In genomic region chr15:55513125-55513524, GRCh38 we compare ENCODE assay signal across 20 cellular contexts. TPM values are rescaled to one million over a fixed set of nuclear protein-coding genes. Genes with fewer than 3 reads are reported as not detected.
DNase-seq lines count a peak whose midpoint lies in the region; ATAC-seq, FAIRE-seq and TF ChIP-seq lines count a peak whose summit lies in the region.
"Had no signal": no experiment of that assay in that cellular context is flagged by ENCODE, and none has a peak within 500 bp of the region (broad histone marks: within the 10 kb centered on the region; RNA-seq: fewer than 3 reads in every experiment).

No MANE protein-coding gene starts in this region.

- no peak for TF ChIP-seq POLR2A in upper lobe of left lung (IDR thresholded peaks at IDR 0.05)

- ATAC-seq in upper lobe of left lung (ENCODE audit: low FRiP score in 2 of 2) (no peak), GM21786 (IDR thresholded peaks at IDR 0.05; ENCODE audit: unreplicated experiment) (no peak)
- ATAC-seq: GM12878 had no signal

- H3K9me3 Mint-ChIP-seq in nephron progenitor cell, result no peaks in the 10 kb centered on the region
- H3K9me3 Mint-ChIP-seq: CD4-positive, alpha-beta T cell had no signal

- H3K4me3 ChIP-seq in bronchial epithelial cell (ENCODE audit: low read depth, low read length) (peak overlapping the region; percentile 10), upper lobe of left lung (peak overlapping the region in 3 of 4 donors; percentile 23 to 33 (median 32))
- H3K4me3 ChIP-seq: BLaER1 treated with 17β-estradiol and CSF1 and Interleukin-3, amounts not matched to agents 10 nM and 100 nM; GM12878 had no signal

- H3K36me3 ChIP-seq in bronchial epithelial cell (ENCODE audit: control insufficient read depth, insufficient read depth, low read length) (no peaks in the 10 kb centered on the region), upper lobe of left lung (no peaks in the 10 kb centered on the region)
- H3K36me3 ChIP-seq: BLaER1 treated with 17β-estradiol and CSF1 and Interleukin-3, amounts not matched to agents 10 nM and 100 nM had no signal

- DNase-seq in NCI-H82 (lab: John Stamatoyannopoulos, UW) (peak; percentile 17), NCI-H82 treated with DMSO at 0.1 percent for 48 hours (lab: John Stamatoyannopoulos, UW; ENCODE audit: unreplicated experiment) (no peak), bronchial epithelial cell (ENCODE audit: low read depth) (no peak), nephron progenitor cell (no peak), upper lobe of left lung (no peak), AG08395 (ENCODE audit: low spot score) (no peak), SKM-1 treated with dmso at 0.1 percent for 144 hours (lab: John Stamatoyannopoulos, UW; ENCODE audit: unreplicated experiment) (no peak)
- DNase-seq: AML-193; CD4-positive, alpha-beta T cell; NCI-H1092 treated with DMSO at 0.1 percent for 48 hours; NCI-H1436 treated with DMSO at 0.1 percent for 48 hours; NCI-H187 treated with DMSO at 0.1 percent for 48 hours; SK-N-SH had no signal

- TF ChIP-seq EP300 in upper lobe of left lung (IDR thresholded peaks at IDR 0.05), result no peak

- H3K27ac Mint-ChIP-seq in nephron progenitor cell, result peak overlapping the region; percentile 77
- H3K27ac Mint-ChIP-seq: CD4-positive, alpha-beta T cell; IgD-negative memory B cell had no signal

- H3K27ac ChIP-seq in upper lobe of left lung, result peak overlapping the region; percentile 48 to 81 (median 76)
- H3K27ac ChIP-seq: BLaER1 treated with 17β-estradiol and CSF1 and Interleukin-3, amounts not matched to agents 10 nM and 100 nM; HL-60 had no signal

- TF ChIP-seq CTCF in bronchial epithelial cell (IDR thresholded peaks at IDR 0.05; ENCODE audit: insufficient read depth, low read length, severe bottlenecking), result no peak
- no peak for TF ChIP-seq CTCF in nephron progenitor cell (IDR thresholded peaks at IDR 0.05)
- no peak for TF ChIP-seq CTCF in upper lobe of left lung (IDR thresholded peaks at IDR 0.05)

- 47 to 59% methylated on average over 11 of the region's 11 CpGs for WGBS in upper lobe of left lung, 2 donors

- H3K27me3 ChIP-seq in bronchial epithelial cell (ENCODE audit: control insufficient read depth, insufficient read depth, low read length) (no peaks in the 10 kb centered on the region), upper lobe of left lung (no peaks in the 10 kb centered on the region)
- H3K27me3 ChIP-seq: BLaER1 treated with 17β-estradiol and CSF1 and Interleukin-3, amounts not matched to agents 10 nM and 100 nM had no signal

- peaks cover 7% of the 10 kb centered on the region for H3K27me3 Mint-ChIP-seq in nephron progenitor cell (ENCODE audit: low read depth, poor library complexity)

- no peaks in the 10 kb centered on the region for H3K4me1 ChIP-seq in upper lobe of left lung
- H3K4me1 ChIP-seq: BLaER1 treated with 17β-estradiol and CSF1 and Interleukin-3, amounts not matched to agents 10 nM and 100 nM had no signal

- no peaks in the 10 kb centered on the region for H3K36me3 Mint-ChIP-seq in nephron progenitor cell (ENCODE audit: low read depth)

- FAIRE-seq in bronchial epithelial cell (lab: Jason Lieb, UNC), result no peak
- FAIRE-seq: D721Med, G401.6, GM12878 had no signal

- H3K4me3 Mint-ChIP-seq in nephron progenitor cell, result peak overlapping the region; percentile 13
- H3K4me3 Mint-ChIP-seq: CD4-positive, alpha-beta T cell; IgD-negative memory B cell had no signal

- H3K4me1 Mint-ChIP-seq in nephron progenitor cell, result peaks cover 29% of the 10 kb centered on the region
- H3K4me1 Mint-ChIP-seq: IgD-negative memory B cell had no signal

- no peaks in the 10 kb centered on the region for H3K9me3 ChIP-seq in upper lobe of left lung
- H3K9me3 ChIP-seq: BLaER1 treated with 17β-estradiol and CSF1 and Interleukin-3, amounts not matched to agents 10 nM and 100 nM; SK-N-SH had no signal

RNA-seq across cellular contexts. Expression of gene DNAAF4, which starts 5.1 kb away (rescaled TPM):
- total RNA-seq in bronchial epithelial cell, result 0.38 and 0.53 TPM in 2 replicates
- total RNA-seq in upper lobe of left lung, result 1 to 10 TPM; 3.1 to 8.5 (median 4.6) TPM
